Comparison of ENCODE assay signal across 10 cellular contexts in genomic region chr1:156675715-156676311, GRCh38. TPM values are rescaled to one million over a fixed set of nuclear protein-coding genes. Genes with fewer than 3 reads are reported as not detected.
A peak's percentile ranks its signal among the peaks of the same experiment; 100 is the strongest.
DNase-seq lines count a peak whose midpoint lies in the region; ATAC-seq and TF ChIP-seq lines count a peak whose summit lies in the region.
"Had no signal": no experiment of that assay in that cellular context is flagged by ENCODE, and none has a peak within 500 bp of the region (broad histone marks: within the 10 kb centered on the region; RNA-seq: fewer than 3 reads in every experiment).

No MANE protein-coding gene starts in this region.

- no peaks in the 10 kb centered on the region for H4K20me1 ChIP-seq in BLaER1

- H3K27me3 ChIP-seq in BLaER1 (peaks cover 75% of the 10 kb centered on the region), SJCRH30 (peaks cover 5% of the 10 kb centered on the region; the same call in 1 of the 2 replicates), cardiac muscle cell (no peaks in the 10 kb centered on the region), ovary (peaks cover 3% of the 10 kb centered on the region)

- TF ChIP-seq CTCF in cardiac muscle cell (IDR thresholded peaks at IDR 0.05; ENCODE audit: low read depth, low read length) (no peak), ovary (IDR thresholded peaks at IDR 0.05) (no peak)

- peak overlapping the region; percentile 44 for H3K4me2 ChIP-seq in BLaER1

- H3K9me3 ChIP-seq in BLaER1 (no peaks in the 10 kb centered on the region), SJCRH30 (replicated peaks) (no peaks in the 10 kb centered on the region), cardiac muscle cell (ENCODE audit: low read depth) (no peaks in the 10 kb centered on the region), ovary (no peaks in the 10 kb centered on the region)

- H3K27ac ChIP-seq in BLaER1 (no peak overlapping the region), SJCRH30 (peak overlapping the region; percentile 98), cardiac muscle cell (peak overlapping the region; percentile 84), ovary (peak overlapping the region; percentile 33 to 52)

- TF ChIP-seq EP300 in ovary (IDR thresholded peaks at IDR 0.05), result no peak

- no peak for ATAC-seq in GM21825 (IDR thresholded peaks at IDR 0.05; ENCODE audit: unreplicated experiment)
- no peak for ATAC-seq in HG03457 (IDR thresholded peaks at IDR 0.05; ENCODE audit: unreplicated experiment)
- ATAC-seq in activated CD4-positive, CD25-positive, alpha-beta regulatory T cell treated with anti-CD3 and anti-CD28 coated beads, Interleukin-2, amount 50 U/mL, for 24 hours, result no peak
- ATAC-seq: activated CD8-positive, alpha-beta T cell treated with anti-CD3 and anti-CD28 coated beads for 36 hours had no signal

- H3K9ac ChIP-seq in BLaER1, result peak overlapping the region; percentile 50; the same call in 1 of the 2 replicates

- intact Hi-C loops in ovary (cut with DNase I), result loop anchor here in 1 of 4 donors (2.0 kb wide), 1 partner anchor 15 kb away; no protein-coding TSS in a partner anchor

- WGBS in ovary, 3 donors, result 16 to 32% (median 28%) methylated on average over 12 to 14 of the region's 14 CpGs

- DNase-seq in SJCRH30 (peak; percentile 95 to 96), cardiac muscle cell (ENCODE audit: low read depth in 1 of 2, low spot score in 1 of 2) (peak in 1 of 2 donors; percentile 57), ovary (no peak), 8988T (no peak)
- DNase-seq: activated CD8-positive, alpha-beta T cell treated with anti-CD3 and anti-CD28 coated beads for 36 hours; occipital lobe had no signal

- H3K4me3 ChIP-seq in BLaER1 (no peak overlapping the region), SJCRH30 (peak overlapping the region; percentile 96), cardiac muscle cell (peak overlapping the region; percentile 67), ovary (peak overlapping the region; percentile 37)

- H3K36me3 ChIP-seq in BLaER1, result no peaks in the 10 kb centered on the region
- peaks cover 46% of the 10 kb centered on the region for H3K36me3 ChIP-seq in SJCRH30
- H3K36me3 ChIP-seq in cardiac muscle cell, result peaks cover 17% of the 10 kb centered on the region
- no peaks in the 10 kb centered on the region for H3K36me3 ChIP-seq in ovary

- H3K4me1 ChIP-seq in BLaER1, result peaks cover 42% of the 10 kb centered on the region
- H3K4me1 ChIP-seq in SJCRH30, result peaks cover 34% of the 10 kb centered on the region
- H3K4me1 ChIP-seq in cardiac muscle cell (ENCODE audit: low read depth), result peaks cover 34% of the 10 kb centered on the region
- H3K4me1 ChIP-seq in ovary (ENCODE audit: insufficient read depth), result no peaks in the 10 kb centered on the region

- TF ChIP-seq POLR2A in ovary (IDR thresholded peaks at IDR 0.05), result no peak

RNA-seq across cellular contexts. Expression of gene NES, which starts 1.4 kb away (rescaled TPM):
- total RNA-seq in SJCRH30 (2014; rRNA removed; shearing (Covaris generic)), result 356 and 359 TPM in 2 replicates
- total RNA-seq in cardiac muscle cell, result 302 and 391 TPM in 2 replicates
- polyA plus RNA-seq in cardiac muscle cell, result 86.5 and 89.3 TPM in 2 replicates
- total RNA-seq in ovary, result 10 to 100 TPM in 3 of 7 donors, 1 to 10 TPM in 4; 3.5 to 32.9 (median 9.8) TPM
- 10 to 100 TPM; 13.5 to 31.7 TPM for polyA plus RNA-seq in ovary
- total RNA-seq: activated CD8-positive, alpha-beta T cell treated with anti-CD3 and anti-CD28 coated beads for 36 hours had no signal

RNA-seq across cellular contexts. Expression of gene CRABP2, which starts 29.6 kb away (rescaled TPM):
- total RNA-seq in SJCRH30 (2014; rRNA removed; shearing (Covaris generic)), result 0.43 and 0.85 TPM in 2 replicates
- 556 and 900 TPM in 2 replicates for total RNA-seq in cardiac muscle cell
- polyA plus RNA-seq in cardiac muscle cell, result 824 and 1,249 TPM in 2 replicates
- total RNA-seq in ovary, result 10 to 100 TPM in 3 of 7 donors, 1 to 10 TPM in 4; 1.8 to 31.5 (median 5.5) TPM
- polyA plus RNA-seq in ovary, result 10 to 100 TPM in 1 of 2 donors, 1 to 10 TPM in 1; 1.4 to 22.9 TPM

RNA-seq across cellular contexts. Expression of gene BCAN, which starts 33.9 kb away (rescaled TPM):
- total RNA-seq in SJCRH30 (2014; rRNA removed; shearing (Covaris generic)), result 0.05 TPM in 1 of 2 replicates, not detected in the other
- total RNA-seq in cardiac muscle cell, result 0.86 and 1.2 TPM in 2 replicates
- 0.23 and 0.39 TPM in 2 replicates for polyA plus RNA-seq in cardiac muscle cell
- 1 to 10 TPM in 2 of 7 donors, under 1 TPM in 2, not detected in 3; 0.20 to 2.2 (median 1.0) TPM for total RNA-seq in ovary
- under 1 TPM; 0.11 to 0.43 TPM for polyA plus RNA-seq in ovary
- total RNA-seq: activated CD8-positive, alpha-beta T cell treated with anti-CD3 and anti-CD28 coated beads for 36 hours had no signal

RNA-seq across cellular contexts. Expression of gene METTL25B, which starts 52.5 kb away (rescaled TPM):
- total RNA-seq in SJCRH30 (2014; rRNA removed; shearing (Covaris generic)), result 8.6 and 9.9 TPM in 2 replicates
- total RNA-seq in cardiac muscle cell (22.8 and 25.4 TPM in 2 replicates), ovary (10 to 100 TPM; 22.4 to 39.6 (median 33.2) TPM)
- polyA plus RNA-seq in cardiac muscle cell (19.5 and 20.9 TPM in 2 replicates), ovary (10 to 100 TPM; 18.1 to 33.2 TPM)

RNA-seq across cellular contexts. Expression of gene ISG20L2, which starts 52.8 kb away (rescaled TPM):
- total RNA-seq in SJCRH30 (2014; rRNA removed; shearing (Covaris generic)), result 29.1 and 33.7 TPM in 2 replicates
- total RNA-seq in cardiac muscle cell, result 22.6 and 27.3 TPM in 2 replicates
- polyA plus RNA-seq in cardiac muscle cell, result 25.1 and 31.3 TPM in 2 replicates
- 10 to 100 TPM; 11.7 to 33.8 (median 26.1) TPM for total RNA-seq in ovary
- polyA plus RNA-seq in ovary, result 10 to 100 TPM; 13.6 to 58.7 TPM

Comparison
In these comparisons a context has a peak if more than half of its experiments do, and no peak if none do; other contexts are left out.
1. DNase-seq: peak in SJCRH30 (2 of 2); none in ovary (0 of 5) and 8988T (single experiment).
2. RNA of gene CRABP2, which starts 29.6 kb away (total RNA-seq): 556 to 900 TPM in cardiac muscle cell; 1.8 to 31.5 TPM in ovary and 0.43 to 0.85 TPM in SJCRH30; every median in the first group is over 10 times any median in the second.